34 cellular contexts compared by ENCODE assay signal in the genomic region with DNA sequence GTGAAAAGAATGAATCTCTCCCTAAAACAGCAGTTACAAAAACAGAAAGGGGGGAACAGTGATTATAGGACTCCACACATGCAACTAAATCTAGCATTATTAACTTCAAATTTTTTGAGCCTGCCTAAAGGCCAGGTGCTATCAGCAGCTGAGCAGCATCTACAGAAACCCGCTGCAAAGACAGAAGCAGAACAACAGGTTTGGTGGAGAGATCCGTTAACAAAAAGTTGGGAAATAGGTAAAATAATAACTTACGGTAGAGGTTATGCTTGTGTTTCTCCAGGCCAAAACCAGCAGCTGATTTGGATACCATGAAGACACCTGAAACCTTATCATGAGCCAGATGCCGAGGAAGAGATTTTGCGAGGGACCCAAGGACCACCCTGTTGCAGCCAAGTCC.
"Had no signal": no experiment of that assay in that cellular context is flagged by ENCODE, and none has a peak within 500 bp of the region (broad histone marks: within the 10 kb centered on the region; RNA-seq: fewer than 3 reads in every experiment).

No MANE protein-coding gene starts in this region.

- H3K27me3 ChIP-seq: brain microvascular endothelial cell, MG63 had no signal

- DNase-seq: activated B cell treated with CpG ODN at 0.5 μM for 24 hours; activated CD4-positive, alpha-beta memory T cell treated with anti-CD3 and anti-CD28 coated beads for 36 hours; activated CD4-positive, alpha-beta T cell treated with anti-CD3 and anti-CD28 coated beads for 4 hours; activated CD4-positive, alpha-beta T cell treated with anti-CD3 and anti-CD28 coated beads, Interleukin-2, amount 50 U/mL, for 1 hour; activated CD4-positive, CD25-positive, alpha-beta regulatory T cell treated with anti-CD3 and anti-CD28 coated beads, Interleukin-2, amount 50 U/mL, for 72 hours; activated CD8-positive, alpha-beta memory T cell treated with anti-CD3 and anti-CD28 coated beads, Interleukin-2, amount 50 U/mL, for 4 hours; activated effector memory CD4-positive, alpha-beta T cell treated with Interleukin-2 at 50 U/mL for 16 hours; activated naive CD4-positive, alpha-beta T cell treated with anti-CD3 and anti-CD28 coated beads, Interleukin-2, amount 10 ng/mL, durations not matched to agents 7 days and 5 days; activated naive CD8-positive, alpha-beta T cell treated with anti-CD3 and anti-CD28 coated beads, Interleukin-2, amount 50 U/mL, for 24 hours; activated T-cell treated with anti-CD3 and anti-CD28 coated beads, Interleukin-2, amount 50 U/mL, for 48 hours; anterior cingulate cortex; brain microvascular endothelial cell; central memory CD4-positive, alpha-beta T cell; Kasumi-1; KG1; MG63; NCI-H1048; NCI-H1105 treated with DMSO at 0.1 percent for 48 hours; NCI-H1436; NCI-H1694; NCI-H1930; NCI-H2081 treated with DMSO at 0.1 percent for 48 hours; NCI-H226; NCI-H446 treated with DMSO at 0.1 percent for 48 hours; NCI-H69; NK-92 treated with Interleukin-12 subunit alpha and Interleukin-12 subunit beta, amount 100 ng/mL, for 24 hours; PC-9; SIG-M5; T-cell; T-helper 2 cell; T-helper 9 cell had no signal

- H3K4me1 Mint-ChIP-seq: activated B cell treated with CpG ODN at 0.5 μM for 24 hours; activated naive CD4-positive, alpha-beta T cell treated with anti-CD3 and anti-CD28 coated beads, Interleukin-2, amount 10 ng/mL, durations not matched to agents 7 days and 5 days; activated naive CD8-positive, alpha-beta T cell treated with anti-CD3 and anti-CD28 coated beads, Interleukin-2, amount 50 U/mL, for 24 hours had no signal

- H3K9me3 ChIP-seq: MG63 had no signal

- H3K9me3 Mint-ChIP-seq: activated B cell treated with CpG ODN at 0.5 μM for 24 hours; activated CD4-positive, alpha-beta memory T cell treated with anti-CD3 and anti-CD28 coated beads for 36 hours; activated naive CD4-positive, alpha-beta T cell treated with anti-CD3 and anti-CD28 coated beads, Interleukin-2, amount 10 ng/mL, durations not matched to agents 7 days and 5 days; activated naive CD8-positive, alpha-beta T cell treated with anti-CD3 and anti-CD28 coated beads, Interleukin-2, amount 50 U/mL, for 24 hours; T-cell had no signal

- H3K4me3 ChIP-seq: MG63, PC-9 had no signal

- H3K4me2 ChIP-seq: PC-9 had no signal

- H3K36me3 Mint-ChIP-seq: activated CD4-positive, alpha-beta memory T cell treated with anti-CD3 and anti-CD28 coated beads for 36 hours; activated naive CD4-positive, alpha-beta T cell treated with anti-CD3 and anti-CD28 coated beads, Interleukin-2, amount 10 ng/mL, durations not matched to agents 7 days and 5 days; activated naive CD8-positive, alpha-beta T cell; T-cell had no signal

- H3K4me3 Mint-ChIP-seq: activated B cell treated with CpG ODN at 0.5 μM for 24 hours; activated CD4-positive, alpha-beta memory T cell treated with anti-CD3 and anti-CD28 coated beads for 36 hours; activated naive CD4-positive, alpha-beta T cell treated with anti-CD3 and anti-CD28 coated beads, Interleukin-2, amount 10 ng/mL, durations not matched to agents 7 days and 5 days; activated naive CD8-positive, alpha-beta T cell; activated naive CD8-positive, alpha-beta T cell treated with anti-CD3 and anti-CD28 coated beads, Interleukin-2, amount 50 U/mL, for 24 hours; T-cell had no signal

- H3K36me3 ChIP-seq: brain microvascular endothelial cell, MG63 had no signal

- H3K27ac Mint-ChIP-seq: activated B cell treated with CpG ODN at 0.5 μM for 24 hours; activated CD4-positive, alpha-beta memory T cell treated with anti-CD3 and anti-CD28 coated beads for 36 hours; activated naive CD4-positive, alpha-beta T cell treated with anti-CD3 and anti-CD28 coated beads, Interleukin-2, amount 10 ng/mL, durations not matched to agents 7 days and 5 days; activated naive CD8-positive, alpha-beta T cell; activated naive CD8-positive, alpha-beta T cell treated with anti-CD3 and anti-CD28 coated beads, Interleukin-2, amount 50 U/mL, for 24 hours; T-cell had no signal

- H2AFZ ChIP-seq: PC-9 had no signal

- H3K27ac ChIP-seq: brain microvascular endothelial cell, PC-9, RWPE1, VCaP had no signal
